16 cellular contexts compared by ENCODE assay signal in the genomic region with DNA sequence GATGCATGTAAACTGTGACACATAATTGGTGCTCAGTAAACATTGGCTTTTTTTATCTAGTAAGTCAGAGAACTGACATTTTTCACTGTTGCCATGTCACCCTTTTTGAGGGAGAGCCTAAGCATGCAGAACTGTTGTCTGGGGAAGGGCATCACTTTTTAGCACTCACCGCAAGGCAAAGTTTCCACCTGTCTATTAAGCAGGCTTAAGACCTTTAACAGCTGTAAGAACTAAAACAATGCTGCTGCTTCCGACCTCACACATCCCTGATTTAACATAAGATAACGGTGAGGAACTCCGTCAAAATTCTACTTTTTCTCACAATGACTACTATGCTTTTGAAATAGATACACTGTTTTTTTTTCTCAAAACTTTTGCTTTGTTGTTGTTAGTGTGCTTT.
"Had no signal": no experiment of that assay in that cellular context is flagged by ENCODE, and none has a peak within 500 bp of the region (broad histone marks: within the 10 kb centered on the region; RNA-seq: fewer than 3 reads in every experiment).

No MANE protein-coding gene starts in this region.

- DNase-seq: activated CD4-positive, alpha-beta T cell treated with anti-CD3 and anti-CD28 coated beads for 48 hours; activated CD8-positive, alpha-beta memory T cell treated with anti-CD3 and anti-CD28 coated beads, Interleukin-2, amount 50 U/mL, for 48 hours; activated CD8-positive, alpha-beta T cell treated with anti-CD3 and anti-CD28 coated beads, Interleukin-2, amount 10 ng/mL, durations not matched to agents 7 days and 5 days; activated naive CD4-positive, alpha-beta T cell; central memory CD4-positive, alpha-beta T cell; effector CD8-positive, alpha-beta T cell; immature natural killer cell; mammary epithelial cell; nephron progenitor cell; psoas muscle; sigmoid colon; stimulated activated CD4-positive, alpha-beta T cell treated with anti-CD3 and anti-CD28 coated beads, Interleukin-15, amount 100 ng/mL, for 24 hours; stimulated activated CD4-positive, alpha-beta T cell treated with anti-CD3 and anti-CD28 coated beads, Interleukin-4, amount 100 ng/mL, for 4 hours; stimulated activated naive CD8-positive, alpha-beta T cell treated with anti-CD3 and anti-CD28 coated beads, Interleukin-15, amount 100 ng/mL, for 72 hours; T-cell had no signal

- H3K27ac ChIP-seq: psoas muscle had no signal

- H3K9me3 ChIP-seq: psoas muscle, sigmoid colon had no signal

- H3K4me1 Mint-ChIP-seq: immature natural killer cell; stimulated activated naive CD8-positive, alpha-beta T cell treated with anti-CD3 and anti-CD28 coated beads, Interleukin-15, amount 100 ng/mL, for 72 hours; T-cell had no signal

- ATAC-seq: activated CD8-positive, alpha-beta T cell treated with anti-CD3 and anti-CD28 coated beads, Interleukin-2, amount 10 ng/mL, durations not matched to agents 7 days and 5 days; stimulated activated naive CD8-positive, alpha-beta T cell treated with anti-CD3 and anti-CD28 coated beads, Interleukin-15, amount 100 ng/mL, for 72 hours; T-cell; WTC11 had no signal

- H3K4me1 ChIP-seq: psoas muscle, sigmoid colon had no signal

- H3K27me3 Mint-ChIP-seq: stimulated activated naive CD8-positive, alpha-beta T cell treated with anti-CD3 and anti-CD28 coated beads, Interleukin-15, amount 100 ng/mL, for 72 hours; T-cell had no signal

- H3K9me3 Mint-ChIP-seq: nephron progenitor cell; stimulated activated naive CD8-positive, alpha-beta T cell treated with anti-CD3 and anti-CD28 coated beads, Interleukin-15, amount 100 ng/mL, for 72 hours had no signal

- H3K27me3 ChIP-seq: sigmoid colon had no signal

- H3K27ac Mint-ChIP-seq: activated CD8-positive, alpha-beta T cell treated with anti-CD3 and anti-CD28 coated beads, Interleukin-2, amount 10 ng/mL, durations not matched to agents 7 days and 5 days; immature natural killer cell; nephron progenitor cell; stimulated activated naive CD8-positive, alpha-beta T cell treated with anti-CD3 and anti-CD28 coated beads, Interleukin-15, amount 100 ng/mL, for 72 hours; T-cell; WTC11 had no signal

- H3K4me3 ChIP-seq: psoas muscle, sigmoid colon had no signal

- H3K4me3 Mint-ChIP-seq: activated CD8-positive, alpha-beta T cell treated with anti-CD3 and anti-CD28 coated beads, Interleukin-2, amount 10 ng/mL, durations not matched to agents 7 days and 5 days; immature natural killer cell; nephron progenitor cell; stimulated activated naive CD8-positive, alpha-beta T cell treated with anti-CD3 and anti-CD28 coated beads, Interleukin-15, amount 100 ng/mL, for 72 hours; T-cell; WTC11 had no signal

- H3K36me3 Mint-ChIP-seq: immature natural killer cell, T-cell, WTC11 had no signal

- H3K36me3 ChIP-seq: sigmoid colon had no signal
